19 cellular contexts compared by ENCODE assay signal in genomic region chr4:121358473-121358872, GRCh38. TPM values are rescaled to one million over a fixed set of nuclear protein-coding genes. Genes with fewer than 3 reads are reported as not detected.
DNase-seq lines count a peak whose midpoint lies in the region; ATAC-seq, FAIRE-seq and TF ChIP-seq lines count a peak whose summit lies in the region.
"Had no signal": no experiment of that assay in that cellular context is flagged by ENCODE, and none has a peak within 500 bp of the region (broad histone marks: within the 10 kb centered on the region; RNA-seq: fewer than 3 reads in every experiment).

No MANE protein-coding gene starts in this region.

- no peaks in the 10 kb centered on the region for H3K27me3 ChIP-seq in keratinocyte (ENCODE audit: control insufficient read depth, extremely low read depth, insufficient read depth, low read length)
- H3K27me3 ChIP-seq in CD4-positive, alpha-beta memory T cell (ENCODE audit: insufficient read depth, low read length): peaks cover 4% of the 10 kb centered on the region
- H3K27me3 ChIP-seq: pancreas had no signal

- ATAC-seq in HG03469 (IDR thresholded peaks at IDR 0.05; ENCODE audit: unreplicated experiment) (no peak), GM18909 (IDR thresholded peaks at IDR 0.05; ENCODE audit: poor library complexity, unreplicated experiment) (no peak)
- ATAC-seq: pancreas; stimulated activated effector memory CD8-positive, alpha-beta T cell treated with anti-CD3 and anti-CD28 coated beads, Interleukin-12 subunit alpha, Interleukin-12 subunit beta, amount 100 ng/mL, for 72 hours; WTC11 had no signal

- no peaks in the 10 kb centered on the region for H3K36me3 Mint-ChIP-seq in CD4-positive, alpha-beta memory T cell
- H3K36me3 Mint-ChIP-seq in activated naive CD8-positive, alpha-beta T cell treated with anti-CD3 and anti-CD28 coated beads for 36 hours: peaks cover 2% of the 10 kb centered on the region
- H3K36me3 Mint-ChIP-seq: brain; stimulated activated effector memory CD8-positive, alpha-beta T cell treated with anti-CD3 and anti-CD28 coated beads, Interleukin-12 subunit alpha, Interleukin-12 subunit beta, amount 100 ng/mL, for 72 hours; WTC11 had no signal

- no peaks in the 10 kb centered on the region for H3K36me3 ChIP-seq in keratinocyte (ENCODE audit: control insufficient read depth in 2 of 2, extremely low read depth in 1 of 2, insufficient read depth in 2 of 2, low read length in 2 of 2)
- H3K36me3 ChIP-seq in CD4-positive, alpha-beta memory T cell (ENCODE audit: insufficient read depth, low read length): no peaks in the 10 kb centered on the region
- H3K36me3 ChIP-seq: pancreas had no signal

- no peaks in the 10 kb centered on the region for H3K4me1 Mint-ChIP-seq in CD4-positive, alpha-beta memory T cell
- no peaks in the 10 kb centered on the region for H3K4me1 Mint-ChIP-seq in activated naive CD8-positive, alpha-beta T cell treated with anti-CD3 and anti-CD28 coated beads for 36 hours
- H3K4me1 Mint-ChIP-seq: stimulated activated effector memory CD8-positive, alpha-beta T cell treated with anti-CD3 and anti-CD28 coated beads, Interleukin-12 subunit alpha, Interleukin-12 subunit beta, amount 100 ng/mL, for 72 hours; WTC11 had no signal

- intact Hi-C loops in CD4-positive, alpha-beta memory T cell (cut with micrococcal nuclease): no loop called here

- no peaks in the 10 kb centered on the region for H3K79me2 ChIP-seq in keratinocyte (ENCODE audit: control insufficient read depth, insufficient read depth, low read length)

- H4K20me1 ChIP-seq in keratinocyte (ENCODE audit: control insufficient read depth, extremely low read depth, insufficient read depth, low read length): no peaks in the 10 kb centered on the region

- no peak for TF ChIP-seq CTCF in keratinocyte (optimal IDR thresholded peaks at IDR 0.05 in 1 of 3, IDR thresholded peaks at IDR 0.05 in 1 of 3, conservative IDR thresholded peaks at IDR 0.05 in 1 of 3; ENCODE audit: extremely low read depth in 1 of 3, insufficient read depth in 2 of 3, low read length in 3 of 3)

- H3K9me3 ChIP-seq in keratinocyte (ENCODE audit: control insufficient read depth, low read depth, low read length): no peaks in the 10 kb centered on the region
- H3K9me3 ChIP-seq in CD4-positive, alpha-beta memory T cell (ENCODE audit: control insufficient read depth in 1 of 2, low read length in 2 of 2): no peaks in the 10 kb centered on the region
- H3K9me3 ChIP-seq: pancreas had no signal

- CTCF ChIA-PET in CD4-positive, alpha-beta memory T cell (lab: Charles Lee; ENCODE audit: partially characterized antibody): interaction anchor here (3.8 kb wide), 1 partner anchor 12 kb away, joined by 11 read pairs; no protein-coding TSS in a partner anchor

- FAIRE-seq in keratinocyte (lab: Jason Lieb, UNC): peak; percentile 26
- FAIRE-seq: G401.6, pancreas had no signal

- POLR2A ChIA-PET in CD4-positive, alpha-beta memory T cell (lab: Charles Lee; ENCODE audit: partially characterized antibody): no interaction called here

- peaks cover 3 to 21% (median 11%) of the 10 kb centered on the region in 8 donors for H3K9me3 Mint-ChIP-seq in CD4-positive, alpha-beta memory T cell
- peaks cover 13% of the 10 kb centered on the region for H3K9me3 Mint-ChIP-seq in activated naive CD8-positive, alpha-beta T cell treated with anti-CD3 and anti-CD28 coated beads for 36 hours

- H3K4me2 ChIP-seq in keratinocyte (ENCODE audit: control insufficient read depth, extremely low read depth, insufficient read depth, low read depth, low read length): no peak overlapping the region

- DNase-seq in AG20443 (ENCODE audit: low spot score) (peak; percentile 14), Kasumi-1 (lab: John Stamatoyannopoulos, UW) (peak; percentile 7 to 14), astrocyte of the hippocampus (ENCODE audit: low read depth, low spot score) (peak; percentile 29), keratinocyte (ENCODE audit: low read depth, low spot score) (no peak)
- DNase-seq in CD4-positive, alpha-beta memory T cell: no peak
- no peak for DNase-seq in activated naive CD8-positive, alpha-beta T cell treated with anti-CD3 and anti-CD28 coated beads for 36 hours
- DNase-seq: NCI-H1417; NCI-H526; pancreas; stimulated activated CD4-positive, alpha-beta T cell treated with anti-CD3 and anti-CD28 coated beads, Interleukin-1b, Interleukin-23, amount 100 ng/mL, for 48 hours had no signal

- dilution Hi-C loops in keratinocyte (cut with MboI; ENCODE audit: extremely low pct_ligation_motif_present, low sequenced_read_pairs): no loop called here

- no peak overlapping the region for H3K4me3 ChIP-seq in keratinocyte (ENCODE audit: control insufficient read depth in 2 of 3, extremely low read depth in 1 of 3, insufficient read depth in 2 of 3, low read depth in 1 of 3, low read length in 3 of 3)
- no peak overlapping the region for H3K4me3 ChIP-seq in CD4-positive, alpha-beta memory T cell (ENCODE audit: low read length in 2 of 2)
- H3K4me3 ChIP-seq: pancreas had no signal

- peak overlapping the region; percentile 7 for H3K27ac ChIP-seq in keratinocyte (ENCODE audit: control insufficient read depth, insufficient read depth, low read length)
- H3K27ac ChIP-seq in CD4-positive, alpha-beta memory T cell (ENCODE audit: low read depth, low read length): no peak overlapping the region
- H3K27ac ChIP-seq: C4-2B, pancreas had no signal

- no peak overlapping the region for H3K4me3 Mint-ChIP-seq in CD4-positive, alpha-beta memory T cell
- no peak overlapping the region for H3K4me3 Mint-ChIP-seq in activated naive CD8-positive, alpha-beta T cell treated with anti-CD3 and anti-CD28 coated beads for 36 hours
- H3K4me3 Mint-ChIP-seq: brain; mesothelial cell of epicardium; stimulated activated effector memory CD8-positive, alpha-beta T cell treated with anti-CD3 and anti-CD28 coated beads, Interleukin-12 subunit alpha, Interleukin-12 subunit beta, amount 100 ng/mL, for 72 hours; WTC11 had no signal

- no peak overlapping the region for H3K27ac Mint-ChIP-seq in CD4-positive, alpha-beta memory T cell
- H3K27ac Mint-ChIP-seq in activated naive CD8-positive, alpha-beta T cell treated with anti-CD3 and anti-CD28 coated beads for 36 hours: no peak overlapping the region
- H3K27ac Mint-ChIP-seq: brain; mesothelial cell of epicardium; stimulated activated effector memory CD8-positive, alpha-beta T cell treated with anti-CD3 and anti-CD28 coated beads, Interleukin-12 subunit alpha, Interleukin-12 subunit beta, amount 100 ng/mL, for 72 hours; WTC11 had no signal

- no peak overlapping the region for H3K9ac ChIP-seq in keratinocyte (ENCODE audit: control insufficient read depth, extremely low read depth, insufficient read depth, low read length)

- H2AFZ ChIP-seq in keratinocyte (ENCODE audit: control insufficient read depth, low read length): no peak overlapping the region

- H3K4me1 ChIP-seq in keratinocyte (ENCODE audit: control insufficient read depth, extremely low read depth, insufficient read depth, low read length): peaks cover 7% of the 10 kb centered on the region
- H3K4me1 ChIP-seq in CD4-positive, alpha-beta memory T cell (ENCODE audit: insufficient read depth, low read length): no peaks in the 10 kb centered on the region
- H3K4me1 ChIP-seq: pancreas had no signal

- no peaks in the 10 kb centered on the region for H3K9me1 ChIP-seq in keratinocyte (ENCODE audit: control insufficient read depth, extremely low read depth, insufficient read depth, low read length)

- peaks cover 8 to 19% of the 10 kb centered on the region in 2 donors for H3K27me3 Mint-ChIP-seq in CD4-positive, alpha-beta memory T cell
- peaks cover 18% of the 10 kb centered on the region for H3K27me3 Mint-ChIP-seq in activated naive CD8-positive, alpha-beta T cell treated with anti-CD3 and anti-CD28 coated beads for 36 hours
- H3K27me3 Mint-ChIP-seq: brain had no signal

RNA-seq across cellular contexts. Expression of gene QRFPR, which starts 22.3 kb away (rescaled TPM):
- polyA plus RNA-seq in keratinocyte: 0.06 to 0.38 TPM (median 0.26 TPM) in 3 replicates
- polyA plus RNA-seq in keratinocyte (2011; ENCODE audit: low read depth): not detected
- 0.05 and 0.07 TPM in 2 replicates for polyA plus RNA-seq in keratinocyte (2011; cell fraction: cytosol; rRNA removed)
- polyA plus RNA-seq in keratinocyte (2011; cell fraction: nucleus; rRNA removed): 0.08 TPM in 1 of 2 replicates, not detected in the other
- polyA plus RNA-seq in keratinocyte (2012; ENCODE audit: low replicate concordance): 0.25 TPM in 1 of 2 replicates, not detected in the other
- polyA minus RNA-seq in keratinocyte: 0.16 TPM in 1 of 3 replicates, not detected in the others
- polyA minus RNA-seq in keratinocyte (2011; cell fraction: cytosol; rRNA and poly(A)+ RNA removed): not detected
- polyA minus RNA-seq in keratinocyte (2011; cell fraction: nucleus; rRNA and poly(A)+ RNA removed): not detected in 2 replicates
- total RNA-seq in CD4-positive, alpha-beta memory T cell: not detected
- polyA plus RNA-seq in CD4-positive, alpha-beta memory T cell: not detected
- not detected for total RNA-seq in activated naive CD8-positive, alpha-beta T cell treated with anti-CD3 and anti-CD28 coated beads for 36 hours
- total RNA-seq: mesothelial cell of epicardium, pancreas, SK-MEL-5 had no signal
- polyA plus RNA-seq: pancreas had no signal

Comparison
In these comparisons a context has a peak if more than half of its experiments do, and no peak if none do; other contexts are left out.
1. DNase-seq: peak in AG20443 (single experiment), Kasumi-1 (2 of 2) and astrocyte of the hippocampus (single experiment); none in keratinocyte (single experiment), CD4-positive, alpha-beta memory T cell (0 of 5) and activated naive CD8-positive, alpha-beta T cell treated with anti-CD3 and anti-CD28 coated beads for 36 hours (single experiment).